28 cellular contexts compared by ENCODE assay signal in the genomic region with DNA sequence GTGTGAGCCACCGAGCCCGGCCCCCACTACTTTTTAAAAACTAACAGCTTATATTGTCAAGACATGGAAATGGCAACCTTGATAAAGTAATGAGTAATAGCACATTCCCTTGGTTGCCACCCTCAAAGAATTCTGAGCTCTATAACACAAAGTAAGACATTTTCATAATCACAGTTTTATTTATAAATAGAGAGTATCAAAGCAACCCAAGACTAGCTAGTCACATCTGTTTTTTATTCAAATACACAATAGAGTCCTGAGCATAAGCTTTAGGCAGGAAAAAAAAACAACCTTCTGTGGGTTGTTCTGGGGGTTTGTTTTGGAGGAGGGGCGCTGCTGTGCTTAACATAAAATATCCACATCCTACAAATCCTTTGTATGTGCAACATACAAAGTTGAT.
"Had no signal": no experiment of that assay in that cellular context is flagged by ENCODE, and none has a peak within 500 bp of the region (broad histone marks: within the 10 kb centered on the region; RNA-seq: fewer than 3 reads in every experiment).

No MANE protein-coding gene starts in this region.

- ATAC-seq: activated CD8-positive, alpha-beta T cell treated with anti-CD3 and anti-CD28 coated beads, Interleukin-2, amount 10 ng/mL, durations not matched to agents 7 days and 5 days; gastroesophageal sphincter; naive thymus-derived CD8-positive, alpha-beta T cell; sciatic nerve; stimulated activated memory B cell treated with anti-CD40 and anti-IgM and Interleukin-4, amounts not matched to agents 10 μg/mL and 1 μg/mL and 100 μg/mL, for 72 hours had no signal

- H3K4me1 Mint-ChIP-seq: mesothelial cell of epicardium; neural progenitor cell; stimulated activated memory B cell treated with anti-CD40 and anti-IgM and Interleukin-4, amounts not matched to agents 10 μg/mL and 1 μg/mL and 100 μg/mL, for 72 hours had no signal

- FAIRE-seq: bronchial epithelial cell, endometrium, small intestine had no signal

- DNase-seq: activated CD4-positive, alpha-beta T cell treated with anti-CD3 and anti-CD28 coated beads, Interleukin-2, amount 50 U/mL, for 1 hour; activated CD4-positive, CD25-positive, alpha-beta regulatory T cell treated with anti-CD3 and anti-CD28 coated beads, Interleukin-2, amount 50 U/mL, for 72 hours; activated CD8-positive, alpha-beta T cell treated with anti-CD3 and anti-CD28 coated beads, Interleukin-2, amount 10 ng/mL, durations not matched to agents 7 days and 5 days; activated naive CD4-positive, alpha-beta T cell; activated T-cell treated with anti-CD3 and anti-CD28 coated beads, Interleukin-2, amount 50 U/mL, for 1 hour; amniotic stem cell; cerebellar nuclear complex; head of caudate nucleus; hypothalamus; left ventricle myocardium inferior; naive thymus-derived CD8-positive, alpha-beta T cell; small intestine; stimulated activated CD4-positive, alpha-beta T cell treated with anti-CD3 and anti-CD28 coated beads, Interleukin-2, amount 100 ng/mL, for 24 hours; stomach; T-helper 2 cell had no signal

- H3K27me3 Mint-ChIP-seq: activated naive CD8-positive, alpha-beta T cell; naive thymus-derived CD8-positive, alpha-beta T cell; stimulated activated memory B cell treated with anti-CD40 and anti-IgM and Interleukin-4, amounts not matched to agents 10 μg/mL and 1 μg/mL and 100 μg/mL, for 72 hours had no signal

- H3K9ac ChIP-seq: neural progenitor cell had no signal

- H3K9me3 Mint-ChIP-seq: mesothelial cell of epicardium; naive thymus-derived CD8-positive, alpha-beta T cell; neural progenitor cell; stimulated activated memory B cell treated with anti-CD40 and anti-IgM and Interleukin-4, amounts not matched to agents 10 μg/mL and 1 μg/mL and 100 μg/mL, for 72 hours had no signal

- H2AFZ ChIP-seq: neural progenitor cell had no signal

- H3K27me3 ChIP-seq: gastroesophageal sphincter, neural progenitor cell, stomach, suprapubic skin, tibial nerve had no signal

- H3K9me3 ChIP-seq: gastroesophageal sphincter, left ventricle myocardium inferior, stomach, suprapubic skin, tibial nerve had no signal

- H3K4me3 ChIP-seq: coronary artery, gastroesophageal sphincter, left ventricle myocardium inferior, neural progenitor cell, stomach, suprapubic skin, tibial nerve had no signal

- H3K36me3 ChIP-seq: neural progenitor cell had no signal

- H3K4me2 ChIP-seq: neural progenitor cell had no signal

- H3K4me3 Mint-ChIP-seq: activated CD8-positive, alpha-beta T cell treated with anti-CD3 and anti-CD28 coated beads, Interleukin-2, amount 10 ng/mL, durations not matched to agents 7 days and 5 days; activated naive CD8-positive, alpha-beta T cell; mesothelial cell of epicardium; naive thymus-derived CD8-positive, alpha-beta T cell; neural progenitor cell; stimulated activated memory B cell treated with anti-CD40 and anti-IgM and Interleukin-4, amounts not matched to agents 10 μg/mL and 1 μg/mL and 100 μg/mL, for 72 hours had no signal

- H3K27ac ChIP-seq: coronary artery, gastroesophageal sphincter, left ventricle myocardium inferior, neural progenitor cell, stomach, suprapubic skin, tibial nerve, VCaP had no signal

- H3K27ac Mint-ChIP-seq: activated CD8-positive, alpha-beta T cell treated with anti-CD3 and anti-CD28 coated beads, Interleukin-2, amount 10 ng/mL, durations not matched to agents 7 days and 5 days; activated naive CD8-positive, alpha-beta T cell; activated T-helper 2 cell treated with anti-CD3 and anti-CD28 coated beads, Interferon-gamma antibody, Interleukin-2, Interleukin-4, amounts not matched to agents 10 μg/mL and 5 μg/mL and 100 μg/mL, durations not matched to agents 14 hours and 24 hours and 36 hours; mesothelial cell of epicardium; neural progenitor cell; stimulated activated memory B cell treated with anti-CD40 and anti-IgM and Interleukin-4, amounts not matched to agents 10 μg/mL and 1 μg/mL and 100 μg/mL, for 72 hours had no signal

- H3K4me1 ChIP-seq: neural progenitor cell had no signal
